In genomic region chrX:106952988-106953387, GRCh38 we compare ENCODE assay signal across 11 cellular contexts. TPM values are rescaled to one million over a fixed set of nuclear protein-coding genes. Genes with fewer than 3 reads are reported as not detected.
DNase-seq lines count a peak whose midpoint lies in the region; ATAC-seq and TF ChIP-seq lines count a peak whose summit lies in the region.
"Had no signal": no experiment of that assay in that cellular context is flagged by ENCODE, and none has a peak within 500 bp of the region (broad histone marks: within the 10 kb centered on the region; RNA-seq: fewer than 3 reads in every experiment).

No MANE protein-coding gene starts in this region.

- H3K4me3 Mint-ChIP-seq in endothelial cell (ENCODE audit: unreplicated experiment) (no peak overlapping the region), neural progenitor cell (no peak overlapping the region)
- H3K4me3 Mint-ChIP-seq: activated naive CD8-positive, alpha-beta T cell; memory B cell had no signal

- DNase-seq in GM06990 (ENCODE audit: extremely low read depth, insufficient read length) (no peak), NCI-H2227 treated with DMSO at 0.1 percent for 48 hours (lab: John Stamatoyannopoulos, UW) (peak; percentile 4), endothelial cell (ENCODE audit: low spot score) (no peak), neural progenitor cell (ENCODE audit: low spot score) (no peak)

- no peaks in the 10 kb centered on the region for H3F3A ChIP-seq in neural progenitor cell (ENCODE audit: low read depth)

- H3K4me1 ChIP-seq in neural progenitor cell, result no peaks in the 10 kb centered on the region

- TF ChIP-seq CTCF in GM06990 (IDR thresholded peaks at IDR 0.05; ENCODE audit: insufficient read depth, low read length, poor library complexity, severe bottlenecking) (peak; percentile 38), endothelial cell (IDR thresholded peaks at IDR 0.05; ENCODE audit: unreplicated experiment) (peak; percentile 44), neural progenitor cell (IDR thresholded peaks at IDR 0.05) (peak; percentile 45)

- H3K36me3 Mint-ChIP-seq in endothelial cell (ENCODE audit: low read depth, unreplicated experiment), result no peaks in the 10 kb centered on the region
- peaks cover 5% of the 10 kb centered on the region for H3K36me3 Mint-ChIP-seq in neural progenitor cell

- H4K20me1 ChIP-seq in neural progenitor cell (ENCODE audit: low read depth), result no peaks in the 10 kb centered on the region

- no peaks in the 10 kb centered on the region for H3K9me3 ChIP-seq in neural progenitor cell (ENCODE audit: low read depth)
- H3K9me3 ChIP-seq: SJSA1 had no signal

- no peaks in the 10 kb centered on the region for H3K79me2 ChIP-seq in neural progenitor cell (ENCODE audit: low read depth)

- ATAC-seq in GM18520 (IDR thresholded peaks at IDR 0.05; ENCODE audit: unreplicated experiment) (no peak), GM19351 (IDR thresholded peaks at IDR 0.05; ENCODE audit: unreplicated experiment) (no peak), HG03196 (IDR thresholded peaks at IDR 0.05; ENCODE audit: unreplicated experiment) (no peak), HG03469 (IDR thresholded peaks at IDR 0.05; ENCODE audit: unreplicated experiment) (no peak)

- H3K9me3 Mint-ChIP-seq in endothelial cell (ENCODE audit: unreplicated experiment) (no peaks in the 10 kb centered on the region), neural progenitor cell (no peaks in the 10 kb centered on the region)
- H3K9me3 Mint-ChIP-seq: memory B cell had no signal

- H3K4me2 ChIP-seq in neural progenitor cell, result no peak overlapping the region

- H3K4me1 Mint-ChIP-seq in endothelial cell (ENCODE audit: unreplicated experiment), result no peaks in the 10 kb centered on the region
- H3K4me1 Mint-ChIP-seq in neural progenitor cell, result no peaks in the 10 kb centered on the region

- H3K36me3 ChIP-seq in GM06990 (ENCODE audit: control insufficient read depth, insufficient read depth, low read length) (no peaks in the 10 kb centered on the region), neural progenitor cell (no peaks in the 10 kb centered on the region)

- H3K27ac Mint-ChIP-seq in endothelial cell (ENCODE audit: unreplicated experiment) (no peak overlapping the region), neural progenitor cell (no peak overlapping the region)
- H3K27ac Mint-ChIP-seq: activated naive CD8-positive, alpha-beta T cell; memory B cell had no signal

- H2AFZ ChIP-seq in neural progenitor cell (replicated peaks), result no peak overlapping the region

- H3K27me3 Mint-ChIP-seq in endothelial cell (ENCODE audit: unreplicated experiment) (no peaks in the 10 kb centered on the region), neural progenitor cell (ENCODE audit: insufficient read depth, low read depth) (no peaks in the 10 kb centered on the region)
- H3K27me3 Mint-ChIP-seq: activated naive CD8-positive, alpha-beta T cell; memory B cell had no signal

- no peak overlapping the region for H3K9ac ChIP-seq in neural progenitor cell

- H3K4me3 ChIP-seq in GM06990 (replicated peaks; ENCODE audit: low read depth, low read length) (no peak overlapping the region), neural progenitor cell (no peak overlapping the region)
- H3K4me3 ChIP-seq: SJSA1 had no signal

- no peak overlapping the region for H3K27ac ChIP-seq in neural progenitor cell
- H3K27ac ChIP-seq: SJSA1 had no signal

- H3K27me3 ChIP-seq in GM06990 (replicated peaks; ENCODE audit: control insufficient read depth, insufficient read depth, low read length) (no peaks in the 10 kb centered on the region), neural progenitor cell (no peaks in the 10 kb centered on the region)
- H3K27me3 ChIP-seq: SJSA1 had no signal

RNA-seq across cellular contexts. Expression of gene CLDN2, which starts 32.8 kb away (rescaled TPM):
- total RNA-seq in endothelial cell (ENCODE audit: unreplicated experiment) (not detected), neural progenitor cell (ENCODE audit: low replicate concordance) (not detected in 2 replicates)

RNA-seq across cellular contexts. Expression of gene MORC4, which starts 47.0 kb away (rescaled TPM):
- total RNA-seq in endothelial cell (ENCODE audit: unreplicated experiment) (4.5 TPM), neural progenitor cell (ENCODE audit: low replicate concordance) (4.2 and 7.6 TPM in 2 replicates)

RNA-seq across cellular contexts. Expression of gene RIPPLY1, which starts 49.8 kb away (rescaled TPM):
- total RNA-seq in endothelial cell (ENCODE audit: unreplicated experiment) (not detected), neural progenitor cell (ENCODE audit: low replicate concordance) (not detected in 2 replicates)
- total RNA-seq: SJSA1 had no signal
